In genomic region chr20:17871181-17871580, GRCh38 we compare ENCODE assay signal across 27 cellular contexts.
DNase-seq lines count a peak whose midpoint lies in the region; ATAC-seq, FAIRE-seq and TF ChIP-seq lines count a peak whose summit lies in the region.
"Had no signal": no experiment of that assay in that cellular context is flagged by ENCODE, and none has a peak within 500 bp of the region (broad histone marks: within the 10 kb centered on the region; RNA-seq: fewer than 3 reads in every experiment).

No MANE protein-coding gene starts in this region.

- no peak overlapping the region for H3K4ac ChIP-seq in H9 (ENCODE audit: low read depth, low read length)

- H4K91ac ChIP-seq in H9 (ENCODE audit: insufficient read length, low read depth, low read length) = no peak overlapping the region

- peak; percentile 50 for FAIRE-seq in astrocyte (lab: Jason Lieb, UNC)
- FAIRE-seq: GM12878 had no signal

- H3K23me2 ChIP-seq in H9 (ENCODE audit: insufficient read length, low read depth, low read length, poor library complexity, severe bottlenecking) = no peaks in the 10 kb centered on the region

- H3K4me2 ChIP-seq in H9 (ENCODE audit: insufficient read depth, insufficient read length, low read length) (peak overlapping the region; percentile 35), astrocyte (ENCODE audit: low read length) (no peak overlapping the region)

- peak overlapping the region; percentile 69 for H3K27ac ChIP-seq in H9 (ENCODE audit: insufficient read length, low read depth, low read length)
- no peak overlapping the region for H3K27ac ChIP-seq in astrocyte (ENCODE audit: low read depth, low read length)
- H3K27ac ChIP-seq in iPS-20b (ENCODE audit: low read length) = peak overlapping the region; percentile 26
- no peak overlapping the region for H3K27ac ChIP-seq in suprapubic skin
- H3K27ac ChIP-seq: foreskin keratinocyte, SJSA1 had no signal

- no CpG with 5 or more reads among the region's 2 CpGs for WGBS in H9 (ENCODE audit: extremely low coverage, insufficient read length, low lambda C conversion rate)
- WGBS in suprapubic skin = 52% methylated on average over 2 of the region's 2 CpGs

- H3K14ac ChIP-seq in H9 (ENCODE audit: insufficient read depth, low read length) = no peak overlapping the region

- H3K36me3 Mint-ChIP-seq in H9 (ENCODE audit: insufficient read depth in 1 of 3, low read depth in 3 of 3) = peaks cover 0 to 2% (median 0%) of the 10 kb centered on the region in 3 experiments; a peak in 1 of 7 replicates
- no peaks in the 10 kb centered on the region for H3K36me3 Mint-ChIP-seq in astrocyte (ENCODE audit: low read depth, unreplicated experiment)
- no peaks in the 10 kb centered on the region for H3K36me3 Mint-ChIP-seq in T-cell
- H3K36me3 Mint-ChIP-seq in naive thymus-derived CD8-positive, alpha-beta T cell = no peaks in the 10 kb centered on the region
- H3K36me3 Mint-ChIP-seq: brain had no signal

- H3K56ac ChIP-seq in H9 (ENCODE audit: insufficient read length, low read depth, low read length) = no peak overlapping the region

- DNase-seq in AG08395 (ENCODE audit: low spot score) (peak; percentile 26), H9 (no peak), astrocyte (ENCODE audit: low read depth) (peak; percentile 33), T-cell (no peak), suprapubic skin (ENCODE audit: low spot score in 2 of 2) (no peak), KG1 (lab: John Stamatoyannopoulos, UW) (no peak)
- DNase-seq in naive thymus-derived CD8-positive, alpha-beta T cell = no peak
- DNase-seq: activated CD4-positive, alpha-beta T cell treated with anti-CD3 and anti-CD28 coated beads for 4 hours; activated gamma-delta T cell treated with Interleukin-2 at 50 U/mL for 16 hours; activated naive CD8-positive, alpha-beta T cell treated with anti-CD3 and anti-CD28 coated beads, Interleukin-2, amount 50 U/mL, for 24 hours; activated T-cell treated with anti-CD3 and anti-CD28 coated beads, Interleukin-2, amount 50 U/mL, for 24 hours; Caco-2; DMS79; effector CD4-positive, alpha-beta T cell; foreskin keratinocyte; NCI-H1048; NCI-H187; NCI-H69; nucleus accumbens; stimulated activated CD4-positive, alpha-beta T cell treated with anti-CD3 and anti-CD28 coated beads, Interleukin-1b, Interleukin-23, amount 100 ng/mL, for 48 hours; upper lobe of left lung had no signal

- H3K9me3 ChIP-seq in H9 (ENCODE audit: control insufficient read depth, low read depth, low read length) = no peaks in the 10 kb centered on the region
- H3K9me3 ChIP-seq in astrocyte (ENCODE audit: insufficient read depth, low read depth, low read length) = no peaks in the 10 kb centered on the region
- no peaks in the 10 kb centered on the region for H3K9me3 ChIP-seq in iPS-20b (ENCODE audit: insufficient read depth, low read depth, low read length)
- H3K9me3 ChIP-seq in suprapubic skin = no peaks in the 10 kb centered on the region
- H3K9me3 ChIP-seq: Caco-2, SJSA1, upper lobe of left lung had no signal

- no peak for TF ChIP-seq POLR2A in suprapubic skin (IDR thresholded peaks at IDR 0.05)

- H3K27me3 Mint-ChIP-seq in H9 (ENCODE audit: low read depth) (no peaks in the 10 kb centered on the region; the same call in 1 of the 2 replicates), astrocyte (ENCODE audit: low read depth, unreplicated experiment) (peaks cover 36% of the 10 kb centered on the region), T-cell (peaks cover 0 to 16% of the 10 kb centered on the region in 2 donors)
- peaks cover 4 to 17% (median 8%) of the 10 kb centered on the region in 5 donors for H3K27me3 Mint-ChIP-seq in naive thymus-derived CD8-positive, alpha-beta T cell

- H3T11ph ChIP-seq in H9 (ENCODE audit: low read length) = no peak overlapping the region

- H3K9ac ChIP-seq in H9 (ENCODE audit: extremely low read depth, insufficient read length, low read length) (no peak overlapping the region), astrocyte (ENCODE audit: low read length) (no peak overlapping the region), iPS-20b (ENCODE audit: low read depth, low read length) (peak overlapping the region; percentile 47; the same call in 1 of the 2 replicates)

- no peak overlapping the region for H2AK5ac ChIP-seq in H9 (ENCODE audit: insufficient read length, low read length)

- H2BK120ac ChIP-seq in H9 (ENCODE audit: low read depth, low read length, poor library complexity, severe bottlenecking) = no peak overlapping the region

- H3K9me3 Mint-ChIP-seq in H9 (no peaks in the 10 kb centered on the region; a peak in 1 of 5 replicates), astrocyte (ENCODE audit: unreplicated experiment) (no peaks in the 10 kb centered on the region), T-cell (no peaks in the 10 kb centered on the region)
- no peaks in the 10 kb centered on the region for H3K9me3 Mint-ChIP-seq in naive thymus-derived CD8-positive, alpha-beta T cell
- H3K9me3 Mint-ChIP-seq: activated naive CD8-positive, alpha-beta T cell treated with anti-CD3 and anti-CD28 coated beads, Interleukin-2, amount 50 U/mL, for 24 hours; activated T-cell treated with anti-CD3 and anti-CD28 coated beads, Interleukin-2, amount 50 U/mL, for 24 hours; T-helper 1 cell treated with Interleukin-12 subunit alpha and Interleukin-12 subunit beta and Interleukin-4 antibody, amounts not matched to agents 30 μg/mL and 1 μg/mL, for 36 hours had no signal

- ATAC-seq in T-cell (replicated peaks in 1 of 4) = no peak
- ATAC-seq in naive thymus-derived CD8-positive, alpha-beta T cell = no peak
- ATAC-seq: activated naive CD8-positive, alpha-beta T cell treated with anti-CD3 and anti-CD28 coated beads, Interleukin-2, amount 50 U/mL, for 24 hours; foreskin keratinocyte; GM12878 had no signal

- no peak overlapping the region for H2BK20ac ChIP-seq in H9 (ENCODE audit: low read depth, low read length, poor library complexity, severe bottlenecking)

- no peak overlapping the region for H2BK12ac ChIP-seq in H9 (ENCODE audit: insufficient read length, low read depth, low read length)

- H3K18ac ChIP-seq in H9 (ENCODE audit: insufficient read length, low read depth, low read length) = no peak overlapping the region

- H4K20me1 ChIP-seq in H9 (ENCODE audit: control insufficient read depth, insufficient read depth, insufficient read length) = no peaks in the 10 kb centered on the region
- H4K20me1 ChIP-seq in astrocyte (ENCODE audit: insufficient read depth, low read length) = no peaks in the 10 kb centered on the region

- H3K27ac Mint-ChIP-seq in H9 = peak overlapping the region; percentile 58 to 98 (median 87); a peak in 6 of 7 replicates
- no peak overlapping the region for H3K27ac Mint-ChIP-seq in astrocyte (ENCODE audit: unreplicated experiment)
- H3K27ac Mint-ChIP-seq in T-cell = no peak overlapping the region
- no peak overlapping the region for H3K27ac Mint-ChIP-seq in naive thymus-derived CD8-positive, alpha-beta T cell
- H3K27ac Mint-ChIP-seq: activated naive CD8-positive, alpha-beta T cell treated with anti-CD3 and anti-CD28 coated beads, Interleukin-2, amount 50 U/mL, for 24 hours; activated T-cell treated with anti-CD3 and anti-CD28 coated beads, Interleukin-2, amount 50 U/mL, for 24 hours had no signal

- CTCF ChIA-PET in T-cell (lab: Charles Lee) = no interaction called here

- H3K36me3 ChIP-seq in astrocyte (ENCODE audit: insufficient read depth, low read length) (no peaks in the 10 kb centered on the region), iPS-20b (ENCODE audit: insufficient read depth, low read depth, low read length) (no peaks in the 10 kb centered on the region), suprapubic skin (no peaks in the 10 kb centered on the region)
- H3K36me3 ChIP-seq: SJSA1, upper lobe of left lung had no signal

- no peak overlapping the region for H3K4me3 ChIP-seq in astrocyte (ENCODE audit: insufficient read depth, low read depth, low read length)
- peak overlapping the region; percentile 7; the same call in 1 of the 2 replicates for H3K4me3 ChIP-seq in iPS-20b (ENCODE audit: low read length)
- H3K4me3 ChIP-seq in suprapubic skin = no peak overlapping the region
- H3K4me3 ChIP-seq: GM12878, lung, SJSA1, upper lobe of left lung had no signal

- H3K27me3 ChIP-seq in H9 (ENCODE audit: insufficient read depth, low read length) (no peaks in the 10 kb centered on the region), astrocyte (ENCODE audit: insufficient read depth, low read length) (peaks cover 2% of the 10 kb centered on the region), iPS-20b (ENCODE audit: insufficient read depth, low read length) (no peaks in the 10 kb centered on the region), suprapubic skin (no peaks in the 10 kb centered on the region)
- H3K27me3 ChIP-seq: SJSA1, upper lobe of left lung had no signal

- H4K5ac ChIP-seq in H9 (ENCODE audit: insufficient read length, low read depth, low read length) = no peak overlapping the region

- H3K4me3 Mint-ChIP-seq in H9 (peak overlapping the region in 1 of 2 experiments; percentile 27; a peak in 2 of 5 replicates), astrocyte (ENCODE audit: unreplicated experiment) (no peak overlapping the region), T-cell (no peak overlapping the region)
- H3K4me3 Mint-ChIP-seq in naive thymus-derived CD8-positive, alpha-beta T cell = no peak overlapping the region
- H3K4me3 Mint-ChIP-seq: activated naive CD8-positive, alpha-beta T cell treated with anti-CD3 and anti-CD28 coated beads, Interleukin-2, amount 50 U/mL, for 24 hours; activated T-cell treated with anti-CD3 and anti-CD28 coated beads, Interleukin-2, amount 50 U/mL, for 24 hours; T-helper 1 cell treated with Interleukin-12 subunit alpha and Interleukin-12 subunit beta and Interleukin-4 antibody, amounts not matched to agents 30 μg/mL and 1 μg/mL, for 36 hours had no signal

- H3K4me1 Mint-ChIP-seq in H9 = peaks cover 78 to 83% of the 10 kb centered on the region in 2 experiments
- H3K4me1 Mint-ChIP-seq in astrocyte (ENCODE audit: low read depth, unreplicated experiment) = no peaks in the 10 kb centered on the region
- H3K4me1 Mint-ChIP-seq in T-cell = peaks cover 12 to 19% (median 13%) of the 10 kb centered on the region in 3 donors
- peaks cover 4 to 21% (median 9%) of the 10 kb centered on the region in 4 donors for H3K4me1 Mint-ChIP-seq in naive thymus-derived CD8-positive, alpha-beta T cell

- no peaks in the 10 kb centered on the region for H3K79me1 ChIP-seq in H9 (ENCODE audit: insufficient read depth, low read depth, low read length, poor library complexity, severe bottlenecking)

- no peak overlapping the region for H3K23ac ChIP-seq in H9 (ENCODE audit: insufficient read length, low read depth, low read length)

- POLR2A ChIA-PET in T-cell (lab: Charles Lee) = no interaction called here
- POLR2A ChIA-PET in naive thymus-derived CD8-positive, alpha-beta T cell (lab: Charles Lee) = no interaction called here

- H2AFZ ChIP-seq in H9 (ENCODE audit: low read length) (no peak overlapping the region), astrocyte (ENCODE audit: low read depth, low read length) (no peak overlapping the region)

- no peak overlapping the region for H4K8ac ChIP-seq in H9 (replicated peaks; ENCODE audit: insufficient read length, low read depth, low read length)

- no peak for TF ChIP-seq EP300 in suprapubic skin (IDR thresholded peaks at IDR 0.05)

- no peak overlapping the region for H2BK15ac ChIP-seq in H9 (ENCODE audit: low read depth, low read length)

- no peak overlapping the region for H2BK5ac ChIP-seq in H9 (ENCODE audit: insufficient read length, low read length)

- H3K79me2 ChIP-seq in H9 (ENCODE audit: insufficient read depth, low read length) = no peaks in the 10 kb centered on the region
- H3K79me2 ChIP-seq in astrocyte (ENCODE audit: insufficient read depth, low read length) = no peaks in the 10 kb centered on the region

- no peak for TF ChIP-seq CTCF in H9 (conservative IDR thresholded peaks at IDR 0.05)
- TF ChIP-seq CTCF in astrocyte (IDR thresholded peaks at IDR 0.05; ENCODE audit: insufficient read depth, low read depth, low read length) = no peak
- TF ChIP-seq CTCF in suprapubic skin (IDR thresholded peaks at IDR 0.05) = no peak

- H3K4me1 ChIP-seq in H9 (ENCODE audit: insufficient read depth, low read length) (peaks cover 13% of the 10 kb centered on the region; the same call in 1 of the 2 replicates), astrocyte (ENCODE audit: insufficient read depth, low read length) (peaks cover 18% of the 10 kb centered on the region), iPS-20b (ENCODE audit: insufficient read depth, low read length) (peaks cover 49% of the 10 kb centered on the region; the same call in 1 of the 2 replicates), suprapubic skin (peaks cover 44% of the 10 kb centered on the region)

Comparison
In these comparisons a context has a peak if more than half of its experiments do, and no peak if none do; other contexts are left out.
1. DNase-seq: peak in AG08395 (single experiment) and astrocyte (single experiment); none in H9 (single experiment), T-cell (0 of 34), suprapubic skin (0 of 2), naive thymus-derived CD8-positive, alpha-beta T cell (0 of 10) and KG1 (single experiment).
2. H3K27ac ChIP-seq: peak in H9 (single experiment) and iPS-20b (single experiment); none in astrocyte (single experiment) and suprapubic skin (single experiment).
3. H3K27ac Mint-ChIP-seq: peak in H9 (3 of 3); none in astrocyte (single experiment), T-cell (0 of 2) and naive thymus-derived CD8-positive, alpha-beta T cell (0 of 10).